ENCODE assay signal across 16 cellular contexts in the genomic region with DNA sequence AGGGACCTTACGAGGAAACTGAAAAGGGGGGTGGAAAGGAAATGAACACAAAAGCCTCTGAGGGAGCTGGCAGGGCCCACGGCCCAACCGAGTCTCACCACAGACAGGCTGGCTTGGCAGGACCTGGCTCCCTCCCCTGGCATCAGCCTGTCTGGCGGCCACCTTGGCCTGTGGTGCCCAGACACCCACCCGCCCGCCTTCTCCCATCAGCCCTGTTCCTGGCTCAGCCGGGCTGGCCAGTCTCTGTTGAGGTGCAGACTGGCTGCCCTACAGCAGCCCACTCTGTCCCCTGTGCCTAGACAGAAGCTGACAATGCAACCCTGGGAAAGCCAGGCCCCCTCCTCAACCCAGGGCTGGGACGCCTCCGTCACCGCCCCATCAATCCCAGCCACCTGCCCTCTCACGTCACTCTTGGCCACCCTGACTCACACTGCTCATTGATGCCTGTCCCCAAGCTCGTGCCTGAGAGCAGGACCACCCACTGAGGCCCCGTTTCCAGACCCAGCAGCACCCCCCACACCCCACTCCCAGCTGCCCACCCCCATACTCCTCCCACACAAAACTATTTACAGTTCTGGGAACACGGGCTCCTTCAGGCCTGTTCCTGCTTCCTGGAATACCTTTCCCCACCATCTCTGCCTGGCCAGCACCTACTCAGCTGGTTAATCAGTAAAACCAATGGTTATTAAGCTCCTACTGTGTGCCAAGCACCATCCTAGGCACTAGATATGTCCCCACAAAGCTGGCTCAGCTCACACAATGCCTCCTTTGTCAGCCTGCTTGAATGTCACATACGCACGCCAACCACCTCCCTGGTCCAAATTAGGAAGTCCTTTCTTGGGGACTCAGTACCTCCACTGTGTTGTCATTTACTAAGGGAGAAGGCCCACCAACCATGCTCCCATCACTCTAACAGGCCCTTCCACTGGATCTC. TPM values are rescaled to one million over a fixed set of nuclear protein-coding genes. Genes with fewer than 3 reads are reported as not detected.
DNase-seq lines count a peak whose midpoint lies in the region; ATAC-seq and TF ChIP-seq lines count a peak whose summit lies in the region.
"Had no signal": no experiment of that assay in that cellular context is flagged by ENCODE, and none has a peak within 500 bp of the region (broad histone marks: within the 10 kb centered on the region; RNA-seq: fewer than 3 reads in every experiment).

No MANE protein-coding gene starts in this region.

- H3K9me3 ChIP-seq in gastroesophageal sphincter (no peaks in the 10 kb centered on the region), osteoblast (ENCODE audit: low read depth, low read length) (no peaks in the 10 kb centered on the region)

- H3K4me1 ChIP-seq in gastroesophageal sphincter, result peaks cover 9 to 95% (median 52%) of the 10 kb centered on the region in 3 donors
- H3K4me1 ChIP-seq in osteoblast (ENCODE audit: insufficient read depth, low read length), result peaks cover 18% of the 10 kb centered on the region

- no peaks in the 10 kb centered on the region for H3K36me3 ChIP-seq in gastroesophageal sphincter
- H3K36me3 ChIP-seq in osteoblast (ENCODE audit: insufficient read depth, low read length), result no peaks in the 10 kb centered on the region

- peaks cover 14 to 19% of the 10 kb centered on the region in 2 donors for H3K4me1 Mint-ChIP-seq in stimulated activated naive B cell treated with anti-CD40 and anti-IgM and Interleukin-4, amounts not matched to agents 10 μg/mL and 1 μg/mL and 100 μg/mL, for 72 hours

- no peak for TF ChIP-seq EP300 in gastroesophageal sphincter (IDR thresholded peaks at IDR 0.05)

- H3K9me3 Mint-ChIP-seq in stimulated activated naive B cell treated with anti-CD40 and anti-IgM and Interleukin-4, amounts not matched to agents 10 μg/mL and 1 μg/mL and 100 μg/mL, for 72 hours, result no peaks in the 10 kb centered on the region
- H3K9me3 Mint-ChIP-seq: activated T-cell treated with anti-CD3 and anti-CD28 coated beads, Interleukin-2, amount 50 U/mL, for 72 hours had no signal

- peaks cover 28% of the 10 kb centered on the region for H4K20me1 ChIP-seq in osteoblast (ENCODE audit: insufficient read depth, low read length)

- peaks cover 58 to 63% of the 10 kb centered on the region in 2 donors for H3K27me3 Mint-ChIP-seq in stimulated activated naive B cell treated with anti-CD40 and anti-IgM and Interleukin-4, amounts not matched to agents 10 μg/mL and 1 μg/mL and 100 μg/mL, for 72 hours

- WGBS in gastroesophageal sphincter (ENCODE audit: low coverage in 1 of 2), 2 donors, result 45 to 56% methylated on average over 7 of the region's 16 CpGs

- in situ Hi-C loops in GM13976 (cut with MboI; ENCODE audit: low sequenced_read_pairs, unreplicated experiment), result no loop called here

- intact Hi-C loops in left cardiac atrium (cut with DNase I) (no loop called here), cardiac septum (cut with DNase I) (loop anchor here (5.0 kb wide), 1 partner anchor 64 kb away; no protein-coding TSS in a partner anchor)

- no peaks in the 10 kb centered on the region for H3K27me3 ChIP-seq in gastroesophageal sphincter
- H3K27me3 ChIP-seq in osteoblast (ENCODE audit: insufficient read depth, low read length), result no peaks in the 10 kb centered on the region

- H2AFZ ChIP-seq in osteoblast (ENCODE audit: low read length), result no peak overlapping the region

- no peak overlapping the region for H3K4me3 Mint-ChIP-seq in stimulated activated naive B cell treated with anti-CD40 and anti-IgM and Interleukin-4, amounts not matched to agents 10 μg/mL and 1 μg/mL and 100 μg/mL, for 72 hours
- H3K4me3 Mint-ChIP-seq: activated T-cell treated with anti-CD3 and anti-CD28 coated beads, Interleukin-2, amount 50 U/mL, for 72 hours had no signal

- no peak overlapping the region for H3K27ac Mint-ChIP-seq in stimulated activated naive B cell treated with anti-CD40 and anti-IgM and Interleukin-4, amounts not matched to agents 10 μg/mL and 1 μg/mL and 100 μg/mL, for 72 hours
- H3K27ac Mint-ChIP-seq: activated T-cell treated with anti-CD3 and anti-CD28 coated beads, Interleukin-2, amount 50 U/mL, for 72 hours had no signal

- ATAC-seq in left cardiac atrium (no peak), gastroesophageal sphincter (no peak), GM19467 (IDR thresholded peaks at IDR 0.05; ENCODE audit: unreplicated experiment) (no peak)
- no peak for ATAC-seq in stimulated activated naive B cell treated with anti-CD40 and anti-IgM and Interleukin-4, amounts not matched to agents 10 μg/mL and 1 μg/mL and 100 μg/mL, for 72 hours (replicated peaks)
- ATAC-seq: activated T-cell treated with anti-CD3 and anti-CD28 coated beads, Interleukin-2, amount 50 U/mL, for 72 hours had no signal

- no peak for TF ChIP-seq POLR2A in gastroesophageal sphincter (IDR thresholded peaks at IDR 0.05)

- no peak overlapping the region for H3K4me2 ChIP-seq in osteoblast (ENCODE audit: insufficient read depth, low read length)

- TF ChIP-seq CTCF in gastroesophageal sphincter (IDR thresholded peaks at IDR 0.05) (no peak), osteoblast (IDR thresholded peaks at IDR 0.05; ENCODE audit: extremely low read depth, low read depth, low read length) (no peak), GM13976 (IDR thresholded peaks at IDR 0.05; ENCODE audit: borderline replicate concordance, control extremely low read depth, extremely low read depth, insufficient read depth, missing control alignments) (no peak)

- peak; percentile 10 for DNase-seq in left cardiac atrium
- no peak for DNase-seq in cardiac septum (ENCODE audit: low spot score)
- DNase-seq in osteoblast (ENCODE audit: insufficient read length, low spot score, missing footprints), result peak; percentile 65
- DNase-seq in A172 (ENCODE audit: low spot score), result no peak
- DNase-seq in stimulated activated naive B cell treated with anti-CD40 and anti-IgM and Interleukin-4, amounts not matched to agents 10 μg/mL and 1 μg/mL and 100 μg/mL, for 72 hours, result no peak
- no peak for DNase-seq in GM13976 (ENCODE audit: low spot score)
- DNase-seq: ACHN; activated CD4-positive, alpha-beta T cell treated with anti-CD3 and anti-CD28 coated beads, Interleukin-2, amount 50 U/mL, for 4 hours; activated T-cell treated with anti-CD3 and anti-CD28 coated beads, Interleukin-2, amount 50 U/mL, for 72 hours; Kasumi-1; NCI-H1436 treated with DMSO at 0.1 percent for 48 hours; NCI-H345; T1000 had no signal

- peak overlapping the region; percentile 41 to 98 (median 91) for H3K27ac ChIP-seq in gastroesophageal sphincter
- H3K27ac ChIP-seq in osteoblast (ENCODE audit: low read depth, low read length), result no peak overlapping the region

- H3K4me3 ChIP-seq in gastroesophageal sphincter (no peak overlapping the region), osteoblast (ENCODE audit: insufficient read depth, low read length) (no peak overlapping the region)
- H3K4me3 ChIP-seq: lung had no signal

- no peaks in the 10 kb centered on the region for H3K79me2 ChIP-seq in osteoblast (ENCODE audit: insufficient read depth, low read length)

- no peaks in the 10 kb centered on the region for H3K36me3 Mint-ChIP-seq in stimulated activated naive B cell treated with anti-CD40 and anti-IgM and Interleukin-4, amounts not matched to agents 10 μg/mL and 1 μg/mL and 100 μg/mL, for 72 hours

RNA-seq across cellular contexts. Expression of a gene that starts 22.7 kb away (rescaled TPM):
- 10 to 100 TPM; 38.8 to 39.3 TPM for total RNA-seq in left cardiac atrium
- 29.7 TPM for total RNA-seq in cardiac septum
- 100 to 1,000 TPM in 1 of 4 donors, 10 to 100 TPM in 3; 45.1 to 112 (median 52.6) TPM for total RNA-seq in gastroesophageal sphincter
- total RNA-seq in osteoblast, result 38.0 and 39.8 TPM in 2 replicates
- total RNA-seq in A172 (2014; rRNA removed; shearing (Covaris generic)), result 10.2 and 18.4 TPM in 2 replicates

Comparison
In these comparisons a context has a peak if more than half of its experiments do, and no peak if none do; other contexts are left out.
1. DNase-seq: peak in left cardiac atrium (single experiment) and osteoblast (single experiment); none in cardiac septum (single experiment), A172 (single experiment), stimulated activated naive B cell treated with anti-CD40 and anti-IgM and Interleukin-4, amounts not matched to agents 10 μg/mL and 1 μg/mL and 100 μg/mL, for 72 hours (single experiment) and GM13976 (single experiment).